1 cellular context compared by ENCODE assay signal in genomic region chr6:33248932-33249731, GRCh38.
TF ChIP-seq lines count a peak whose summit lies in the region.

No MANE protein-coding gene starts in this region.

TF ChIP-seq in H1, 55 proteins besides CTCF, POLR2A, EP300 and RAD21:
- TF ChIP-seq SP1 (IDR thresholded peaks at IDR 0.05; ENCODE audit: low read depth, low read length), result peak; percentile 70; the same call in 1 of the 2 replicates
- TF ChIP-seq EZH2 (IDR thresholded peaks at IDR 0.05; ENCODE audit: low read depth, low read length, severe bottlenecking), result no peak
- TF ChIP-seq POU5F1 (IDR thresholded peaks at IDR 0.05; ENCODE audit: low read depth, low read length), result no peak
- TF ChIP-seq YY1 (IDR thresholded peaks at IDR 0.05; ENCODE audit: low read depth, low read length), result no peak
- peak; percentile 46; the same call in 1 of the 2 replicates for TF ChIP-seq POLR2AphosphoS5 (IDR thresholded peaks at IDR 0.05; ENCODE audit: low read depth, low read length)
- peak; percentile 57; the same call in 1 of the 2 replicates for TF ChIP-seq CREB1 (IDR thresholded peaks at IDR 0.05)
- peak in 1 of 2 experiments; percentile 70; a peak in 2 of 4 replicates for TF ChIP-seq SIN3A (conservative IDR thresholded peaks at IDR 0.05 in 1 of 2, IDR thresholded peaks at IDR 0.05 in 1 of 2; ENCODE audit: low read depth in 1 of 2, low read length in 2 of 2)
- TF ChIP-seq BACH1 (IDR thresholded peaks at IDR 0.05; ENCODE audit: low read length), result 0 out of 2 replicates have a peak, but pooled peaks have one; percentile 16
- no peak for TF ChIP-seq USF2 (IDR thresholded peaks at IDR 0.05; ENCODE audit: low read length)
- TF ChIP-seq RBBP5 (IDR thresholded peaks at IDR 0.05; ENCODE audit: borderline replicate concordance, low read depth, low read length), result no peak
- TF ChIP-seq RNF2 (IDR thresholded peaks at IDR 0.05; ENCODE audit: borderline replicate concordance, low read depth, low read length, missing control alignments, poor library complexity, severe bottlenecking), result no peak
- TF ChIP-seq TEAD4 (IDR thresholded peaks at IDR 0.05; ENCODE audit: low read depth, low read length), result 0 out of 2 replicates have a peak, but pooled peaks have one; percentile 20
- TF ChIP-seq SUZ12 (IDR thresholded peaks at IDR 0.05; ENCODE audit: low read length), result peak; percentile 3; the same call in 1 of the 2 replicates
- peak; percentile 50 for TF ChIP-seq PHF8 (conservative IDR thresholded peaks at IDR 0.05; ENCODE audit: low read depth, low read length)
- no peak for TF ChIP-seq KDM5A (IDR thresholded peaks at IDR 0.05; ENCODE audit: low read length)
- no peak for TF ChIP-seq EGR1 (IDR thresholded peaks at IDR 0.05; ENCODE audit: borderline replicate concordance, low read depth, low read length)
- peak; percentile 46; the same call in 1 of the 2 replicates for TF ChIP-seq MAX (IDR thresholded peaks at IDR 0.05)
- TF ChIP-seq GABPA (IDR thresholded peaks at IDR 0.05; ENCODE audit: borderline replicate concordance, insufficient read depth, low read length), result no peak
- TF ChIP-seq ASH2L (IDR thresholded peaks at IDR 0.05; ENCODE audit: low read length), result peak; percentile 40
- no peak for TF ChIP-seq BRCA1 (IDR thresholded peaks at IDR 0.05; ENCODE audit: low read depth, low read length)
- no peak for TF ChIP-seq SIX5 (IDR thresholded peaks at IDR 0.05; ENCODE audit: low read depth, low read length)
- TF ChIP-seq SP2 (IDR thresholded peaks at IDR 0.05; ENCODE audit: low read length), result peak; percentile 19; the same call in 1 of the 2 replicates
- no peak for TF ChIP-seq FOSL1 (IDR thresholded peaks at IDR 0.05; ENCODE audit: insufficient read depth, low read depth, low read length)
- TF ChIP-seq NRF1 (IDR thresholded peaks at IDR 0.05; ENCODE audit: low read depth, low read length), result 0 out of 2 replicates have a peak, but pooled peaks have one; percentile 9
- no peak; the same call in 1 of the 2 replicates for TF ChIP-seq E2F6 (IDR thresholded peaks at IDR 0.05)
- TF ChIP-seq BCL11A (IDR thresholded peaks at IDR 0.05; ENCODE audit: low read depth in 2 of 2, low read length in 2 of 2), result no peak
- peak; percentile 49 for TF ChIP-seq TBP (IDR thresholded peaks at IDR 0.05; ENCODE audit: low read depth, low read length)
- no peak for TF ChIP-seq CTBP2 (IDR thresholded peaks at IDR 0.05; ENCODE audit: borderline replicate concordance, insufficient read depth, insufficient read length, low read length)
- TF ChIP-seq KDM4A (IDR thresholded peaks at IDR 0.05; ENCODE audit: low read depth, low read length, severe bottlenecking), result peak; percentile 77
- TF ChIP-seq KDM1A (IDR thresholded peaks at IDR 0.05; ENCODE audit: borderline replicate concordance, low read length), result no peak
- peak; percentile 46; the same call in 1 of the 2 replicates for TF ChIP-seq RFX5 (IDR thresholded peaks at IDR 0.05; ENCODE audit: borderline replicate concordance, low read depth, low read length)
- peak; percentile 64 for TF ChIP-seq CHD2 (IDR thresholded peaks at IDR 0.05; ENCODE audit: low read length)
- no peak for TF ChIP-seq TCF12 (IDR thresholded peaks at IDR 0.05; ENCODE audit: low read depth, low read length)
- TF ChIP-seq CBX8 (IDR thresholded peaks at IDR 0.05; ENCODE audit: borderline replicate concordance, low read depth, low read length), result no peak
- TF ChIP-seq TAF1 (IDR thresholded peaks at IDR 0.05; ENCODE audit: low read depth, low read length), result peak; percentile 36; the same call in 1 of the 2 replicates
- peak; percentile 7; the same call in 1 of the 2 replicates for TF ChIP-seq MAFK (IDR thresholded peaks at IDR 0.05; ENCODE audit: low read depth, low read length)
TF ChIP-seq in H1: peak in this region for 18.
